ENCODE assay signal across 8 cellular contexts in the genomic region with DNA sequence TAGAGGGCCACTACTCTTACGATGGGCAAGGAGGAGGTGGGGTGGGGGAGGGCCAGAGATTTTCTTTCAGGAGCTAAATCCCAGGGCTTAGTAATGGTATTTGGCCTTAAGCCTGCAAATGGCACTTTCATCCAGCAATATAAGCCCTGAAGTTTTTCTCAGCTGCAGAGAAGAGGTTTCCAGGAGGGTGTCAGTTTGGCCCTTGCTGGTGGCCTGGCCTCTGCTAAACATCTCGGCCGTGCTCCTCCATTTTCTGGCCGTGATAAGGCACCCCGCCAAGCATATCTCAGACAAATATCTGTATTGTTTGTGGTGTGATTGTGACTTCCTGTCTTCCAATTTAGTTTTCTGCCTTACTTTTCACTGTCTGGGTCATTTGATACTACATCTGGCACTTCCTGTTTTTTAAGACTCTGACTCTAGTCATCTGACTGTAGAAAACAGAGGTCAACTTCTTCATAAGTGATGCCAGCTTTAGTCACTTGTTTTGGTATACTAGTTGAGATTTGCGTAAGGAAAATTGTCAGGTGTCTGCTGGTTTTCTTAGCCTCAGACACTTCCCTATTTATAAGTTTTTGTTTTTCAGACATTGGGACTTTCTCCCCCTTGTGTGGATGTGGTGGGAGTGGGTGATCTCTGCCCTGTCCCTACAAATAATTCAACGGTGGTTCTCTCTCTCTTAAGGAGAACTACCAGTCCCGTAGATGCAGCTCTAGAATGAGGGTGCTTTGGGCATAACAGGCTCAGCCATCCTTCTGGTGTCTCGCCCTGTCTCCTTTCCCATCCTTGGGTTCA.
DNase-seq lines count a peak whose midpoint lies in the region; ATAC-seq and TF ChIP-seq lines count a peak whose summit lies in the region.

No MANE protein-coding gene starts in this region.

- peak; percentile 98 for DNase-seq in NAMALWA (ENCODE audit: low spot score)
- no peak for DNase-seq in activated T-cell treated with anti-CD3 and anti-CD28 coated beads, Interleukin-2, amount 50 U/mL, for 4 hours
- peak; percentile 86 for DNase-seq in glomerular endothelial cell (ENCODE audit: extremely low read depth, low read depth, low spot score)
- peak; percentile 72 for DNase-seq in stimulated activated naive B cell treated with anti-CD40 and anti-IgM and Interleukin-4, amounts not matched to agents 10 μg/mL and 1 μg/mL and 100 μg/mL, for 72 hours
- DNase-seq in NCI-H1417 (lab: John Stamatoyannopoulos, UW): no peak
- no peak for DNase-seq in progenitor cell of endocrine pancreas (ENCODE audit: low spot score, unreplicated experiment)

- H3K27ac Mint-ChIP-seq in stimulated activated naive B cell treated with anti-CD40 and anti-IgM and Interleukin-4, amounts not matched to agents 10 μg/mL and 1 μg/mL and 100 μg/mL, for 72 hours: peak overlapping the region; percentile 97
- H3K27ac Mint-ChIP-seq in progenitor cell of endocrine pancreas: no peak overlapping the region

- H3K4me3 Mint-ChIP-seq in activated T-cell treated with anti-CD3 and anti-CD28 coated beads, Interleukin-2, amount 50 U/mL, for 4 hours: peak overlapping the region; percentile 37
- peak overlapping the region; percentile 48 to 70 for H3K4me3 Mint-ChIP-seq in stimulated activated naive B cell treated with anti-CD40 and anti-IgM and Interleukin-4, amounts not matched to agents 10 μg/mL and 1 μg/mL and 100 μg/mL, for 72 hours
- H3K4me3 Mint-ChIP-seq in progenitor cell of endocrine pancreas (ENCODE audit: low read depth): no peak overlapping the region

- TF ChIP-seq POLR2A in GM18505 (IDR thresholded peaks at IDR 0.05; ENCODE audit: borderline replicate concordance, extremely low read depth, insufficient read depth, insufficient read length): no peak

- no peak for TF ChIP-seq CTCF in progenitor cell of endocrine pancreas (IDR thresholded peaks at IDR 0.05; ENCODE audit: unreplicated experiment)

- no peaks in the 10 kb centered on the region for H3K36me3 Mint-ChIP-seq in activated T-cell treated with anti-CD3 and anti-CD28 coated beads, Interleukin-2, amount 50 U/mL, for 4 hours (ENCODE audit: insufficient read depth)
- peaks cover 2 to 3% of the 10 kb centered on the region in 2 donors for H3K36me3 Mint-ChIP-seq in stimulated activated naive B cell treated with anti-CD40 and anti-IgM and Interleukin-4, amounts not matched to agents 10 μg/mL and 1 μg/mL and 100 μg/mL, for 72 hours
- no peaks in the 10 kb centered on the region for H3K36me3 Mint-ChIP-seq in progenitor cell of endocrine pancreas (ENCODE audit: insufficient read depth)

- H3K27me3 Mint-ChIP-seq in activated T-cell treated with anti-CD3 and anti-CD28 coated beads, Interleukin-2, amount 50 U/mL, for 4 hours (ENCODE audit: low read depth): no peaks in the 10 kb centered on the region
- no peaks in the 10 kb centered on the region for H3K27me3 Mint-ChIP-seq in stimulated activated naive B cell treated with anti-CD40 and anti-IgM and Interleukin-4, amounts not matched to agents 10 μg/mL and 1 μg/mL and 100 μg/mL, for 72 hours
- no peaks in the 10 kb centered on the region for H3K27me3 Mint-ChIP-seq in progenitor cell of endocrine pancreas

- H3K9me3 Mint-ChIP-seq in activated T-cell treated with anti-CD3 and anti-CD28 coated beads, Interleukin-2, amount 50 U/mL, for 4 hours: no peaks in the 10 kb centered on the region
- H3K9me3 Mint-ChIP-seq in stimulated activated naive B cell treated with anti-CD40 and anti-IgM and Interleukin-4, amounts not matched to agents 10 μg/mL and 1 μg/mL and 100 μg/mL, for 72 hours: peaks cover 0 to 1% of the 10 kb centered on the region in 2 donors
- no peaks in the 10 kb centered on the region for H3K9me3 Mint-ChIP-seq in progenitor cell of endocrine pancreas (ENCODE audit: low read depth)

- peaks cover 69% of the 10 kb centered on the region for H3K4me1 Mint-ChIP-seq in activated T-cell treated with anti-CD3 and anti-CD28 coated beads, Interleukin-2, amount 50 U/mL, for 4 hours (ENCODE audit: low read depth)
- H3K4me1 Mint-ChIP-seq in stimulated activated naive B cell treated with anti-CD40 and anti-IgM and Interleukin-4, amounts not matched to agents 10 μg/mL and 1 μg/mL and 100 μg/mL, for 72 hours: peaks cover 60 to 90% of the 10 kb centered on the region in 2 donors
- H3K4me1 Mint-ChIP-seq in progenitor cell of endocrine pancreas (ENCODE audit: low read depth): peaks cover 1% of the 10 kb centered on the region

- ATAC-seq in GM18505 (IDR thresholded peaks at IDR 0.05; ENCODE audit: unreplicated experiment) (peak; percentile 87), HG02588 (IDR thresholded peaks at IDR 0.05; ENCODE audit: unreplicated experiment) (peak; percentile 78)
- ATAC-seq in activated T-cell treated with anti-CD3 and anti-CD28 coated beads, Interleukin-2, amount 50 U/mL, for 4 hours: peak; percentile 85 to 86
- peak; percentile 85 to 87 for ATAC-seq in stimulated activated naive B cell treated with anti-CD40 and anti-IgM and Interleukin-4, amounts not matched to agents 10 μg/mL and 1 μg/mL and 100 μg/mL, for 72 hours (replicated peaks)

Comparison
In these comparisons a context has a peak if more than half of its experiments do, and no peak if none do; other contexts are left out.
1. DNase-seq: peak in NAMALWA (single experiment), glomerular endothelial cell (single experiment) and stimulated activated naive B cell treated with anti-CD40 and anti-IgM and Interleukin-4, amounts not matched to agents 10 μg/mL and 1 μg/mL and 100 μg/mL, for 72 hours (single experiment); none in activated T-cell treated with anti-CD3 and anti-CD28 coated beads, Interleukin-2, amount 50 U/mL, for 4 hours (single experiment), NCI-H1417 (0 of 3) and progenitor cell of endocrine pancreas (single experiment).
2. Peak in every context shown above with its lines, with median percentiles within 50 percentile points of each other: ATAC-seq.